In genomic region chr5:173483599-173483998, GRCh38 we compare ENCODE assay signal across 3 cellular contexts.
TF ChIP-seq lines count a peak whose summit lies in the region.

No MANE protein-coding gene starts in this region.

TF ChIP-seq in HCT116, 20 proteins besides CTCF, POLR2A, EP300 and RAD21:
- 0 out of 2 replicates have a peak, but pooled peaks have one; percentile 9 for TF ChIP-seq FOSL1 (IDR thresholded peaks at IDR 0.05; ENCODE audit: low read depth)
TF ChIP-seq in HCT116: peak in this region for 1; not testable (repeated sequence) for 19.

TF ChIP-seq in Ishikawa, 13 proteins besides CTCF, POLR2A, EP300 and RAD21:
- peak; percentile 20; the same call in 1 of the 2 replicates for TF ChIP-seq TEAD4 (IDR thresholded peaks at IDR 0.05)
- TF ChIP-seq TCF12 (IDR thresholded peaks at IDR 0.05; ENCODE audit: low read depth): 0 out of 2 replicates have a peak, but pooled peaks have one; percentile 52

TF ChIP-seq in GM12878, 131 proteins besides CTCF, POLR2A, EP300 and RAD21:
- peak; percentile 32; the same call in 1 of the 2 replicates for TF ChIP-seq NFIC (IDR thresholded peaks at IDR 0.05; ENCODE audit: low read depth, low read length)
- peak; percentile 75 for TF ChIP-seq BCL3 (IDR thresholded peaks at IDR 0.05; ENCODE audit: borderline replicate concordance, insufficient read depth, low read depth, low read length, poor library complexity, severe bottlenecking)
TF ChIP-seq in GM12878: peak in this region for 2; not testable (repeated sequence) for 129.
